ENCODE assay signal across 8 cellular contexts in the genomic region with DNA sequence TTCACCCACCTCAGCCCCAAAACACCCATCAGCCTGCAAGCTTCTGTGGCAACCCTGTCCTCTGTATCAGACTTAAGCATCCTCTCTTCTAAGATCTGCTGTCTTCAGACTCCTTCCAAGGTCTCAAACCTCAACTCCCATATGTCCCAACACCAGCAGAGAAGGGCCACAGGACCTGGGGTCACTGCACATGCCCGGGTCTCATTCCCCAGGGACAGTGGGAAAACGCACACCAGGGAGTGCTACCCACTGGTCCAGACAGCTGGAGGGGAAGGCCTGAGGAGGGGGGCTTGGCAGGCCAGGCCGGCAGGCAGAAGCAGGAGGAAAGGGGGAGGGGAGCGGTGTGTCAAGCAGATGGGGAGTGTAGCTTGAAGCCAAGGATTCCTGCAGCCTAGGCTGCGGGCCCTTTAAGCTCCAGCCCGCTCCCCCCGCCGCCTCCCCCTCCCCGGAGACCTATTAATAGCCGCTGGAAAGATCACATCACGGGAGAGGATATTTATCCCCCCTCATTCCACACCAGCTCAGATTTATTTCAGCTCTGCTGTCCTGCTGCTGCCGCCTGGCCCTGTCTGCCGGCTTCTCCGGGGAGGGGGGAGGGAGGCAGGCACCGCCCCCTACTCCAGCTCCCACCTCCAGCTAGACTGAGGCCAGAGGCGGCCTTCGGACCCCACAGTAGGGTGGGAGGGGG. TPM values are rescaled to one million over a fixed set of nuclear protein-coding genes. Genes with fewer than 3 reads are reported as not detected.
A peak's percentile ranks its signal among the peaks of the same experiment; 100 is the strongest.
DNase-seq lines count a peak whose midpoint lies in the region; ATAC-seq, FAIRE-seq and TF ChIP-seq lines count a peak whose summit lies in the region.

No MANE protein-coding gene starts in this region.

- no peaks in the 10 kb centered on the region for H3K9me3 Mint-ChIP-seq in activated CD4-positive, alpha-beta T cell treated with anti-CD3 and anti-CD28 coated beads for 36 hours (ENCODE audit: low read depth)
- H3K9me3 Mint-ChIP-seq in mesothelial cell of epicardium (no peaks in the 10 kb centered on the region), type B pancreatic cell (no peaks in the 10 kb centered on the region), endothelial cell (ENCODE audit: unreplicated experiment) (no peaks in the 10 kb centered on the region)

- intact Hi-C loops in activated CD4-positive, alpha-beta T cell treated with anti-CD3 and anti-CD28 coated beads for 36 hours (cut with DNase I, micrococcal nuclease) = no loop called here

- peaks cover 16% of the 10 kb centered on the region for H3K36me3 Mint-ChIP-seq in activated CD4-positive, alpha-beta T cell treated with anti-CD3 and anti-CD28 coated beads for 36 hours (ENCODE audit: low read depth)
- H3K36me3 Mint-ChIP-seq in mesothelial cell of epicardium = peaks cover 3% of the 10 kb centered on the region
- no peaks in the 10 kb centered on the region for H3K36me3 Mint-ChIP-seq in type B pancreatic cell
- H3K36me3 Mint-ChIP-seq in endothelial cell (ENCODE audit: low read depth, unreplicated experiment) = peaks cover 3% of the 10 kb centered on the region

- DNase-seq in activated CD4-positive, alpha-beta T cell treated with anti-CD3 and anti-CD28 coated beads for 36 hours = peak; percentile 34
- no peak for DNase-seq in activated CD4-positive, alpha-beta T cell treated with anti-CD3 and anti-CD28 coated beads, Interleukin-2, amount 50 U/mL, for 48 hours
- peak; percentile 19 for DNase-seq in SHP77 treated with DMSO at 0.1 percent for 48 hours (lab: John Stamatoyannopoulos, UW)
- peak; percentile 78 to 82 for DNase-seq in mesothelial cell of epicardium (ENCODE audit: low spot score in 2 of 2, unreplicated experiment in 2 of 2)
- DNase-seq in type B pancreatic cell (ENCODE audit: extremely low spot score, unreplicated experiment) = peak; percentile 80
- no peak for DNase-seq in endothelial cell (ENCODE audit: low spot score)
- no peak for DNase-seq in LoVo (ENCODE audit: low spot score)

- H3K27me3 Mint-ChIP-seq in activated CD4-positive, alpha-beta T cell treated with anti-CD3 and anti-CD28 coated beads for 36 hours = no peaks in the 10 kb centered on the region
- H3K27me3 Mint-ChIP-seq in mesothelial cell of epicardium (ENCODE audit: low read depth) (no peaks in the 10 kb centered on the region), type B pancreatic cell (no peaks in the 10 kb centered on the region), endothelial cell (ENCODE audit: unreplicated experiment) (peaks cover 7% of the 10 kb centered on the region)

- H3K4me1 Mint-ChIP-seq in activated CD4-positive, alpha-beta T cell treated with anti-CD3 and anti-CD28 coated beads for 36 hours = peaks cover 63% of the 10 kb centered on the region
- peaks cover 54% of the 10 kb centered on the region for H3K4me1 Mint-ChIP-seq in mesothelial cell of epicardium
- H3K4me1 Mint-ChIP-seq in type B pancreatic cell (ENCODE audit: unreplicated experiment) = peaks cover 37% of the 10 kb centered on the region
- peaks cover 22% of the 10 kb centered on the region for H3K4me1 Mint-ChIP-seq in endothelial cell (ENCODE audit: unreplicated experiment)

- no peak overlapping the region for H3K4me3 Mint-ChIP-seq in activated CD4-positive, alpha-beta T cell treated with anti-CD3 and anti-CD28 coated beads for 36 hours
- peak overlapping the region; percentile 62 for H3K4me3 Mint-ChIP-seq in mesothelial cell of epicardium
- H3K4me3 Mint-ChIP-seq in type B pancreatic cell = peak overlapping the region; percentile 82
- H3K4me3 Mint-ChIP-seq in endothelial cell (ENCODE audit: unreplicated experiment) = no peak overlapping the region

- POLR2A ChIA-PET in activated CD4-positive, alpha-beta T cell treated with anti-CD3 and anti-CD28 coated beads for 36 hours (lab: Charles Lee) = interaction anchor here (0.5 to 2.3 kb wide), 5 partner anchors 17 to 120 kb away, joined by 3 to 10 read pairs (median 3); a partner anchor contains a TSS

- no peak for ATAC-seq in activated CD4-positive, alpha-beta T cell treated with anti-CD3 and anti-CD28 coated beads for 36 hours

- peak overlapping the region; percentile 64 for H3K27ac Mint-ChIP-seq in activated CD4-positive, alpha-beta T cell treated with anti-CD3 and anti-CD28 coated beads for 36 hours
- peak overlapping the region; percentile 97 for H3K27ac Mint-ChIP-seq in mesothelial cell of epicardium
- peak overlapping the region; percentile 83 for H3K27ac Mint-ChIP-seq in type B pancreatic cell
- H3K27ac Mint-ChIP-seq in endothelial cell (ENCODE audit: unreplicated experiment) = no peak overlapping the region

- no peak for TF ChIP-seq CTCF in mesothelial cell of epicardium (IDR thresholded peaks at IDR 0.05; ENCODE audit: unreplicated experiment)
- no peak for TF ChIP-seq CTCF in type B pancreatic cell (conservative IDR thresholded peaks at IDR 0.05)
- no peak for TF ChIP-seq CTCF in endothelial cell (IDR thresholded peaks at IDR 0.05; ENCODE audit: unreplicated experiment)

- CTCF ChIA-PET in activated CD4-positive, alpha-beta T cell treated with anti-CD3 and anti-CD28 coated beads for 36 hours (lab: Charles Lee) = interaction anchor here (0.6 to 10.3 kb wide), 13 partner anchors 9 to 589 kb away, joined by 3 to 96 read pairs (median 3); a partner anchor contains a TSS

- peak; percentile 50 for FAIRE-seq in endometrium (lab: Jason Lieb, UNC)

RNA-seq across cellular contexts. Expression of a gene that starts 16.7 kb away (rescaled TPM):
- total RNA-seq in activated CD4-positive, alpha-beta T cell treated with anti-CD3 and anti-CD28 coated beads for 36 hours = 10 to 100 TPM; 34.5 to 58.5 TPM
- total RNA-seq in mesothelial cell of epicardium (88.6 to 92.4 TPM (median 91.7 TPM) in 3 replicates), type B pancreatic cell (ENCODE audit: low replicate concordance) (44.4 and 77.2 TPM in 2 replicates), endothelial cell (ENCODE audit: unreplicated experiment) (16.5 TPM)

RNA-seq across cellular contexts. Expression of a gene that starts 25.4 kb away (rescaled TPM):
- total RNA-seq in activated CD4-positive, alpha-beta T cell treated with anti-CD3 and anti-CD28 coated beads for 36 hours = 10 to 100 TPM; 18.9 to 21.3 TPM
- total RNA-seq in mesothelial cell of epicardium = not detected in 3 replicates
- total RNA-seq in type B pancreatic cell (ENCODE audit: low replicate concordance) = not detected in 2 replicates
- not detected for total RNA-seq in endothelial cell (ENCODE audit: unreplicated experiment)

RNA-seq across cellular contexts. Expression of a gene that starts 47.0 kb away (rescaled TPM):
- total RNA-seq in activated CD4-positive, alpha-beta T cell treated with anti-CD3 and anti-CD28 coated beads for 36 hours = under 1 TPM; 0.19 to 0.32 TPM
- total RNA-seq in mesothelial cell of epicardium (2.2 to 3.0 TPM (median 2.7 TPM) in 3 replicates), type B pancreatic cell (ENCODE audit: low replicate concordance) (26.8 and 30.1 TPM in 2 replicates), endothelial cell (ENCODE audit: unreplicated experiment) (not detected)

Comparison
In these comparisons a context has a peak if more than half of its experiments do, and no peak if none do; other contexts are left out.
1. DNase-seq: peak in activated CD4-positive, alpha-beta T cell treated with anti-CD3 and anti-CD28 coated beads for 36 hours (single experiment), SHP77 treated with DMSO at 0.1 percent for 48 hours (single experiment), mesothelial cell of epicardium (2 of 2) and type B pancreatic cell (single experiment); none in activated CD4-positive, alpha-beta T cell treated with anti-CD3 and anti-CD28 coated beads, Interleukin-2, amount 50 U/mL, for 48 hours (0 of 2), endothelial cell (single experiment) and LoVo (single experiment).
2. H3K4me3 Mint-ChIP-seq: peak in mesothelial cell of epicardium (single experiment) and type B pancreatic cell (single experiment); none in activated CD4-positive, alpha-beta T cell treated with anti-CD3 and anti-CD28 coated beads for 36 hours (single experiment) and endothelial cell (single experiment).
3. RNA of a gene that starts 25.4 kb away (total RNA-seq): 18.9 to 21.3 TPM in activated CD4-positive, alpha-beta T cell treated with anti-CD3 and anti-CD28 coated beads for 36 hours; not detected in mesothelial cell of epicardium, not detected in type B pancreatic cell and not detected in endothelial cell (single experiment); every median in the first group is over 10 times any median in the second.